Comparison of ENCODE assay signal across 13 cellular contexts in genomic region chr14:69617796-69618195, GRCh38. TPM values are rescaled to one million over a fixed set of nuclear protein-coding genes. Genes with fewer than 3 reads are reported as not detected.
DNase-seq lines count a peak whose midpoint lies in the region; ATAC-seq, FAIRE-seq and TF ChIP-seq lines count a peak whose summit lies in the region.
"Had no signal": no experiment of that assay in that cellular context is flagged by ENCODE, and none has a peak within 500 bp of the region (broad histone marks: within the 10 kb centered on the region; RNA-seq: fewer than 3 reads in every experiment).

No MANE protein-coding gene starts in this region.

- no peak for DNase-seq in CD8-positive, alpha-beta T cell
- DNase-seq in GM18507 (ENCODE audit: extremely low spot score, insufficient read length, low read depth) (no peak), natural killer cell (no peak), H54 (ENCODE audit: insufficient read length, low spot score) (no peak)
- DNase-seq in activated naive CD8-positive, alpha-beta T cell treated with anti-CD3 and anti-CD28 coated beads for 36 hours, result no peak
- DNase-seq in effector CD4-positive, alpha-beta T cell, result no peak
- DNase-seq: endodermal cell, hypothalamus, NCI-H2029 treated with DMSO at 0.1 percent for 48 hours had no signal

- H3K27ac Mint-ChIP-seq in CD8-positive, alpha-beta T cell, result peak overlapping the region; percentile 100
- peak overlapping the region; percentile 94 for H3K27ac Mint-ChIP-seq in activated naive CD8-positive, alpha-beta T cell treated with anti-CD3 and anti-CD28 coated beads for 36 hours
- H3K27ac Mint-ChIP-seq in natural killer cell, result peak overlapping the region; percentile 95 to 96
- H3K27ac Mint-ChIP-seq: endodermal cell, mesothelial cell of epicardium had no signal

- H3K4me3 ChIP-seq in CD8-positive, alpha-beta T cell (ENCODE audit: low read depth, low read length), result no peak overlapping the region
- H3K4me3 ChIP-seq: right atrium auricular region had no signal

- FAIRE-seq in GM18507 (lab: Jason Lieb, UNC) (peak; percentile 21), H54 (lab: Jason Lieb, UNC) (no peak)

- POLR2A ChIA-PET in CD8-positive, alpha-beta T cell (lab: Charles Lee), result no interaction called here

- no peaks in the 10 kb centered on the region for H3K9me3 ChIP-seq in CD8-positive, alpha-beta T cell (ENCODE audit: low read length)
- H3K9me3 ChIP-seq: right atrium auricular region had no signal

- ATAC-seq in CD8-positive, alpha-beta T cell, result no peak
- ATAC-seq in natural killer cell (no peak), GM19455 (IDR thresholded peaks at IDR 0.05; ENCODE audit: unreplicated experiment) (no peak)
- ATAC-seq: Panc1 had no signal

- TF ChIP-seq CTCF in CD8-positive, alpha-beta T cell (IDR thresholded peaks at IDR 0.05), result no peak
- no peak for TF ChIP-seq CTCF in natural killer cell (IDR thresholded peaks at IDR 0.05)

- no peaks in the 10 kb centered on the region for H3K27me3 Mint-ChIP-seq in CD8-positive, alpha-beta T cell (ENCODE audit: low read depth)
- no peaks in the 10 kb centered on the region for H3K27me3 Mint-ChIP-seq in activated naive CD8-positive, alpha-beta T cell treated with anti-CD3 and anti-CD28 coated beads for 36 hours
- no peaks in the 10 kb centered on the region for H3K27me3 Mint-ChIP-seq in natural killer cell (ENCODE audit: low read depth in 2 of 2)

- H3K36me3 Mint-ChIP-seq in CD8-positive, alpha-beta T cell, result no peaks in the 10 kb centered on the region
- H3K36me3 Mint-ChIP-seq in activated naive CD8-positive, alpha-beta T cell treated with anti-CD3 and anti-CD28 coated beads for 36 hours, result peaks cover 52% of the 10 kb centered on the region
- no peaks in the 10 kb centered on the region for H3K36me3 Mint-ChIP-seq in natural killer cell
- H3K36me3 Mint-ChIP-seq: mesothelial cell of epicardium had no signal

- H3K27ac ChIP-seq in CD8-positive, alpha-beta T cell (ENCODE audit: low read depth, low read length), result no peak overlapping the region

- CTCF ChIA-PET in CD8-positive, alpha-beta T cell (lab: Charles Lee), result interaction anchor here (3.9 kb wide), 1 partner anchor 109 kb away, joined by 13 read pairs; no protein-coding TSS in a partner anchor

- peak overlapping the region; percentile 35 for H3K4me3 Mint-ChIP-seq in CD8-positive, alpha-beta T cell
- H3K4me3 Mint-ChIP-seq in activated naive CD8-positive, alpha-beta T cell treated with anti-CD3 and anti-CD28 coated beads for 36 hours, result no peak overlapping the region
- H3K4me3 Mint-ChIP-seq in natural killer cell, result no peak overlapping the region
- H3K4me3 Mint-ChIP-seq: endodermal cell, mesothelial cell of epicardium had no signal

- H3K4me1 Mint-ChIP-seq in CD8-positive, alpha-beta T cell (ENCODE audit: low read depth), result peaks cover 96% of the 10 kb centered on the region
- peaks cover 90% of the 10 kb centered on the region for H3K4me1 Mint-ChIP-seq in activated naive CD8-positive, alpha-beta T cell treated with anti-CD3 and anti-CD28 coated beads for 36 hours
- peaks cover 88 to 97% of the 10 kb centered on the region in 2 donors for H3K4me1 Mint-ChIP-seq in natural killer cell

- no peaks in the 10 kb centered on the region for H3K9me3 Mint-ChIP-seq in CD8-positive, alpha-beta T cell
- H3K9me3 Mint-ChIP-seq in activated naive CD8-positive, alpha-beta T cell treated with anti-CD3 and anti-CD28 coated beads for 36 hours, result no peaks in the 10 kb centered on the region
- no peaks in the 10 kb centered on the region for H3K9me3 Mint-ChIP-seq in natural killer cell
- H3K9me3 Mint-ChIP-seq: endodermal cell, mesothelial cell of epicardium had no signal

- H3K4me1 ChIP-seq in CD8-positive, alpha-beta T cell (ENCODE audit: insufficient read depth, low read length), result peaks cover 85% of the 10 kb centered on the region

- H3K27me3 ChIP-seq in CD8-positive, alpha-beta T cell (ENCODE audit: insufficient read depth, low read length), result no peaks in the 10 kb centered on the region
- H3K27me3 ChIP-seq: right atrium auricular region had no signal

- intact Hi-C loops in CD8-positive, alpha-beta T cell (cut with DNase I, micrococcal nuclease), result loop anchor here in 1 of 2 experiments (10.0 kb wide), 2 partner anchors 987 to 1287 kb away; partner anchors contain the start of genes MED6 and PCNX1
- intact Hi-C loops in natural killer cell (cut with micrococcal nuclease), result loop anchor here (2.0 to 10.0 kb wide), 2 partner anchors 37 to 823 kb away; partner anchors contain the start of gene ZFP36L1

- H3K36me3 ChIP-seq in CD8-positive, alpha-beta T cell (ENCODE audit: insufficient read depth, low read length), result no peaks in the 10 kb centered on the region
- H3K36me3 ChIP-seq: right atrium auricular region had no signal

- no peak for TF ChIP-seq POLR2A in H54 (IDR thresholded peaks at IDR 0.05; ENCODE audit: low read depth, low read length)

RNA-seq across cellular contexts. Expression of gene SUSD6, which starts 6.4 kb away (rescaled TPM):
- 10 to 100 TPM; 86.4 to 92.2 TPM for total RNA-seq in CD8-positive, alpha-beta T cell
- 10 to 100 TPM; 26.3 TPM for total RNA-seq in activated naive CD8-positive, alpha-beta T cell treated with anti-CD3 and anti-CD28 coated beads for 36 hours
- total RNA-seq in natural killer cell, result 100 to 1,000 TPM; 119 to 144 (median 140) TPM

RNA-seq across cellular contexts. Expression of gene CCDC177, which starts 43.1 kb away (rescaled TPM):
- total RNA-seq in CD8-positive, alpha-beta T cell, result not detected
- not detected for total RNA-seq in activated naive CD8-positive, alpha-beta T cell treated with anti-CD3 and anti-CD28 coated beads for 36 hours
- total RNA-seq in natural killer cell, result not detected
- total RNA-seq: right atrium auricular region had no signal
